In genomic region chr14:61561144-61561543, GRCh38 we compare ENCODE assay signal across 10 cellular contexts.
DNase-seq lines count a peak whose midpoint lies in the region; ATAC-seq, FAIRE-seq and TF ChIP-seq lines count a peak whose summit lies in the region.
"Had no signal": no experiment of that assay in that cellular context is flagged by ENCODE, and none has a peak within 500 bp of the region (broad histone marks: within the 10 kb centered on the region; RNA-seq: fewer than 3 reads in every experiment).

No MANE protein-coding gene starts in this region.

- H4K20me1 ChIP-seq in K562 (replicated peaks; ENCODE audit: control insufficient read depth, insufficient read depth, low read length) (no peaks in the 10 kb centered on the region), HepG2 (ENCODE audit: insufficient read depth, low read length) (no peaks in the 10 kb centered on the region)

- POLR2A ChIA-PET in activated CD4-positive, alpha-beta T cell treated with anti-CD3 and anti-CD28 coated beads for 36 hours (lab: Charles Lee), result no interaction called here
- POLR2A ChIA-PET in K562 (lab: Yijun Ruan, JAX) (interaction anchor here (0.6 kb wide), 1 partner anchor 343 kb away, joined by 4 read pairs; no protein-coding TSS in a partner anchor), HepG2 (lab: Yijun Ruan, JAX) (interaction anchor here (1.4 to 7.6 kb wide), 12 partner anchors 8 to 201 kb away, joined by 3 to 146 read pairs (median 14); partner anchors contain the start of genes HIF1A and SNAPC1)

- peaks cover 2% of the 10 kb centered on the region for H3K9me3 Mint-ChIP-seq in activated CD4-positive, alpha-beta T cell treated with anti-CD3 and anti-CD28 coated beads for 36 hours (ENCODE audit: low read depth)
- H3K9me3 Mint-ChIP-seq: CD4-positive, alpha-beta T cell had no signal

- TF ChIP-seq RAD21 in K562 (CRISPR knock-in tag; conservative IDR thresholded peaks at IDR 0.05 in 1 of 2, IDR thresholded peaks at IDR 0.05 in 1 of 2), result peak in 1 of 2 experiments; percentile 34; a peak in 2 of 4 replicates
- no peak for TF ChIP-seq RAD21 in HepG2 (CRISPR knock-in tag; IDR thresholded peaks at IDR 0.05)

- FAIRE-seq in K562 (lab: Jason Lieb, UNC) (no peak), HepG2 (lab: Jason Lieb, UNC) (no peak)

- H2AFZ ChIP-seq in K562 (ENCODE audit: low read depth, low read length) (peak overlapping the region; percentile 74), HepG2 (ENCODE audit: low read length) (no peak overlapping the region)

- TF ChIP-seq EP300 in K562 (IDR thresholded peaks at IDR 0.05; ENCODE audit: low read length), result no peak
- no peak for TF ChIP-seq EP300 in HepG2 (IDR thresholded peaks at IDR 0.05; ENCODE audit: low read depth in 2 of 2, low read length in 2 of 2)
- no peak for TF ChIP-seq EP300 in HepG2 (CRISPR knock-in tag; IDR thresholded peaks at IDR 0.05; ENCODE audit: borderline replicate concordance)
- no peak for TF ChIP-seq EP300 in transverse colon (IDR thresholded peaks at IDR 0.05; ENCODE audit: low read depth)

- no TSS peak for BruUV-seq in K562 (replicated peaks; lab: Mats Ljungman, UMichigan)
- no TSS peak for BruUV-seq in HepG2 (replicated peaks; lab: Mats Ljungman, UMichigan)

- peaks cover 29 to 54% of the 10 kb centered on the region in 2 experiments for H3K4me1 ChIP-seq in K562 (replicated peaks in 1 of 2; ENCODE audit: control insufficient read depth in 2 of 2, insufficient read depth in 2 of 2, low read length in 2 of 2)
- H3K4me1 ChIP-seq in HepG2 (ENCODE audit: insufficient read depth, low read length), result peaks cover 90% of the 10 kb centered on the region
- H3K4me1 ChIP-seq in transverse colon, result peaks cover 10 to 31% (median 19%) of the 10 kb centered on the region in 4 donors
- H3K4me1 ChIP-seq in mucosa of descending colon (ENCODE audit: low read depth), result peaks cover 6% of the 10 kb centered on the region

- H3K27me3 Mint-ChIP-seq in activated CD4-positive, alpha-beta T cell treated with anti-CD3 and anti-CD28 coated beads for 36 hours, result no peaks in the 10 kb centered on the region
- H3K27me3 Mint-ChIP-seq: CD4-positive, alpha-beta T cell had no signal

- no peak for DNase-seq in activated CD4-positive, alpha-beta T cell treated with anti-CD3 and anti-CD28 coated beads for 36 hours
- DNase-seq in activated CD4-positive, alpha-beta T cell treated with anti-CD3 and anti-CD28 coated beads for 1 hour, result no peak
- DNase-seq in K562 (ENCODE audit: extremely low read depth in 1 of 4, low spot score in 3 of 4) (peak in 1 of 4 experiments; percentile 11), HepG2 (ENCODE audit: low spot score) (peak; percentile 42), transverse colon (no peak), mucosa of descending colon (no peak), epidermal melanocyte (ENCODE audit: insufficient read length, low spot score) (no peak)
- DNase-seq: CD4-positive, alpha-beta T cell; NCI-H1417 treated with DMSO at 0.1 percent for 48 hours had no signal

- peaks cover 8% of the 10 kb centered on the region for H3K36me3 Mint-ChIP-seq in activated CD4-positive, alpha-beta T cell treated with anti-CD3 and anti-CD28 coated beads for 36 hours (ENCODE audit: low read depth)

- peak overlapping the region; percentile 15 for H3K27ac Mint-ChIP-seq in activated CD4-positive, alpha-beta T cell treated with anti-CD3 and anti-CD28 coated beads for 36 hours

- CTCF ChIA-PET in activated CD4-positive, alpha-beta T cell treated with anti-CD3 and anti-CD28 coated beads for 36 hours (lab: Charles Lee), result interaction anchor here (0.8 kb wide), 1 partner anchor 10 kb away, joined by 3 read pairs; no protein-coding TSS in a partner anchor
- CTCF ChIA-PET in K562 (lab: Yijun Ruan, JAX; ENCODE audit: low intra/inter-chr PET ratio) (no interaction called here), HepG2 (lab: Yijun Ruan, JAX; ENCODE audit: low intra/inter-chr PET ratio, low total read pairs) (interaction anchor here (1.5 kb wide), 1 partner anchor 170 kb away, joined by 4 read pairs; no protein-coding TSS in a partner anchor)

- H3K9ac ChIP-seq in K562 (ENCODE audit: insufficient read depth in 1 of 2, low read depth in 2 of 2, low read length in 2 of 2) (no peak overlapping the region), HepG2 (ENCODE audit: insufficient read depth, low read depth, low read length) (peak overlapping the region; percentile 87)

- intact Hi-C loops in activated CD4-positive, alpha-beta T cell treated with anti-CD3 and anti-CD28 coated beads for 36 hours (cut with DNase I, micrococcal nuclease), result no loop called here
- intact Hi-C loops in K562 (cut with micrococcal nuclease) (loop anchor here (5.0 kb wide), 1 partner anchor 136 kb away; the partner anchor contains the start of gene HIF1A), HepG2 (cut with micrococcal nuclease; ENCODE audit: unreplicated experiment) (loop anchor here (2.0 to 5.0 kb wide), 3 partner anchors 48 to 151 kb away; no protein-coding TSS in a partner anchor), transverse colon (cut with DNase I; ENCODE audit: low total_unique reads) (no loop called here), mucosa of descending colon (cut with DNase I, micrococcal nuclease) (no loop called here)

- H3K4me3 Mint-ChIP-seq in activated CD4-positive, alpha-beta T cell treated with anti-CD3 and anti-CD28 coated beads for 36 hours, result no peak overlapping the region
- H3K4me3 Mint-ChIP-seq: CD4-positive, alpha-beta T cell had no signal

- H3K9me3 ChIP-seq in K562 (replicated peaks; ENCODE audit: control insufficient read depth, insufficient read depth, low read depth, low read length) (no peaks in the 10 kb centered on the region), HepG2 (ENCODE audit: low read length) (no peaks in the 10 kb centered on the region), transverse colon (no peaks in the 10 kb centered on the region), mucosa of descending colon (no peaks in the 10 kb centered on the region)

- H3K4me3 ChIP-seq in K562 (no peak overlapping the region), HepG2 (replicated peaks in 1 of 3; ENCODE audit: insufficient read depth in 1 of 3, low read depth in 2 of 3, low read length in 3 of 3) (peak overlapping the region; percentile 21 to 57 (median 29); a peak in 4 of 6 replicates), transverse colon (no peak overlapping the region), mucosa of descending colon (no peak overlapping the region)

- H3K27me3 ChIP-seq in K562 (ENCODE audit: control insufficient read depth in 2 of 2, insufficient read depth in 2 of 2, low read length in 2 of 2), result no peaks in the 10 kb centered on the region
- H3K27me3 ChIP-seq in HepG2 (ENCODE audit: control insufficient read depth in 1 of 2, insufficient read depth in 2 of 2, low read length in 2 of 2), result no peaks in the 10 kb centered on the region
- no peaks in the 10 kb centered on the region for H3K27me3 ChIP-seq in transverse colon

- no peak for ATAC-seq in activated CD4-positive, alpha-beta T cell treated with anti-CD3 and anti-CD28 coated beads for 36 hours
- ATAC-seq in K562 (no peak), HepG2 (peak; percentile 32), HG03135 (IDR thresholded peaks at IDR 0.05; ENCODE audit: unreplicated experiment) (no peak), mucosa of descending colon (no peak)

- H3K27ac ChIP-seq in K562 (ENCODE audit: extremely low read depth, low read depth, low read length), result 0 out of 3 replicates have a peak overlapping the region, but pooled peaks have one; percentile 81
- H3K27ac ChIP-seq in HepG2 (ENCODE audit: extremely low read length, insufficient read depth, low read length), result peak overlapping the region; percentile 92
- peak overlapping the region; percentile 68 to 84 (median 72) for H3K27ac ChIP-seq in transverse colon

- WGBS in K562 (ENCODE audit: insufficient coverage, low coverage, missing lambda C conversion rate), result 68% methylated on average over 3 of the region's 3 CpGs
- 26% methylated on average over 3 of the region's 3 CpGs for WGBS in HepG2 (ENCODE audit: low lambda C conversion rate)
- WGBS in transverse colon (ENCODE audit: low coverage in 1 of 2), 2 donors, result 83 to 86% methylated on average over 1 to 3 of the region's 3 CpGs

- no peak overlapping the region for H3K4me2 ChIP-seq in K562 (ENCODE audit: insufficient read depth, low read length)
- H3K4me2 ChIP-seq in HepG2 (ENCODE audit: low read depth, low read length), result peak overlapping the region; percentile 85

- H3K4me1 Mint-ChIP-seq in activated CD4-positive, alpha-beta T cell treated with anti-CD3 and anti-CD28 coated beads for 36 hours, result peaks cover 56% of the 10 kb centered on the region

- no peaks in the 10 kb centered on the region for H3K9me1 ChIP-seq in K562 (ENCODE audit: control insufficient read depth, insufficient read depth, low read length)

- H3K36me3 ChIP-seq in K562 (ENCODE audit: control insufficient read depth, insufficient read depth, low read length) (no peaks in the 10 kb centered on the region), HepG2 (replicated peaks in 1 of 2; ENCODE audit: control insufficient read depth in 1 of 2, insufficient read depth in 2 of 2, low read length in 2 of 2) (no peaks in the 10 kb centered on the region), transverse colon (no peaks in the 10 kb centered on the region), mucosa of descending colon (ENCODE audit: low read depth) (no peaks in the 10 kb centered on the region)

- H3K79me2 ChIP-seq in K562 (ENCODE audit: control insufficient read depth, insufficient read depth, low read length), result no peaks in the 10 kb centered on the region
- no peaks in the 10 kb centered on the region for H3K79me2 ChIP-seq in HepG2 (ENCODE audit: insufficient read depth, low read length)

- in situ Hi-C loops in K562 (cut with MboI), result no loop called here
- in situ Hi-C loops in HepG2 (cut with HindIII; ENCODE audit: extremely low pct_ligation_motif_present, low pct_unique_long_range_greater_than_20kb), result loop anchor here (5.0 kb wide), 2 partner anchors 89 to 136 kb away; partner anchors contain the start of gene HIF1A
- in situ Hi-C loops in transverse colon (cut with MboI; ENCODE audit: low pct_ligation_motif_present in 1 of 4, low pct_unique_long_range_greater_than_20kb in 1 of 4, low sequenced_read_pairs in 3 of 4), result no loop called here

- TF ChIP-seq POLR2A in K562 (conservative IDR thresholded peaks at IDR 0.05) (no peak), HepG2 (IDR thresholded peaks at IDR 0.05; ENCODE audit: insufficient read depth in 1 of 2, low read depth in 2 of 2, low read length in 2 of 2) (no peak), transverse colon (IDR thresholded peaks at IDR 0.05) (no peak)

- TF ChIP-seq CTCF in K562 (IDR thresholded peaks at IDR 0.05 in 2 of 3, conservative IDR thresholded peaks at IDR 0.05 in 1 of 3; ENCODE audit: insufficient read depth in 2 of 3, low read depth in 1 of 3, low read length in 3 of 3) (peak in 1 of 3 experiments; percentile 14; a peak in 1 of 6 replicates), HepG2 (CRISPR knock-in tag; IDR thresholded peaks at IDR 0.05) (peak; percentile 36), transverse colon (IDR thresholded peaks at IDR 0.05) (no peak), mucosa of descending colon (IDR thresholded peaks at IDR 0.05) (no peak)

TF ChIP-seq in K562, 482 proteins besides CTCF, POLR2A, EP300 and RAD21 (continues in another document):
- TF ChIP-seq CTBP1 (IDR thresholded peaks at IDR 0.05; ENCODE audit: borderline replicate concordance) (no peak), ZBTB17 (CRISPR knock-in tag; IDR thresholded peaks at IDR 0.05) (no peak)

TF ChIP-seq in HepG2, 621 proteins besides CTCF, POLR2A, EP300 and RAD21 (continues in another document):
- TF ChIP-seq HOXA7 (CRISPR knock-in tag; IDR thresholded peaks at IDR 0.05) (no peak), FOXK2 (IDR thresholded peaks at IDR 0.05) (no peak), STAG1 (CRISPR knock-in tag; IDR thresholded peaks at IDR 0.05) (peak; percentile 31)

Comparison
In these comparisons a context has a peak if more than half of its experiments do, and no peak if none do; other contexts are left out.
1. H3K4me3 ChIP-seq: peak in HepG2 (3 of 3); none in K562 (single experiment), transverse colon (0 of 4) and mucosa of descending colon (single experiment).
2. intact Hi-C loops: an anchor here in K562 (5.0 kb wide) and HepG2 (2.0 to 5.0 kb wide); none called in activated CD4-positive, alpha-beta T cell treated with anti-CD3 and anti-CD28 coated beads for 36 hours, transverse colon and mucosa of descending colon.
3. Peak in every context shown above with its lines, with median percentiles within 50 percentile points of each other: H3K27ac ChIP-seq.